In genomic region chr7:11212816-11213215, GRCh38 we compare ENCODE assay signal across 9 cellular contexts.
DNase-seq lines count a peak whose midpoint lies in the region; ATAC-seq and TF ChIP-seq lines count a peak whose summit lies in the region.
"Had no signal": no experiment of that assay in that cellular context is flagged by ENCODE, and none has a peak within 500 bp of the region (broad histone marks: within the 10 kb centered on the region; RNA-seq: fewer than 3 reads in every experiment).

No MANE protein-coding gene starts in this region.

- DNase-seq in SIG-M5 treated with dmso at 0.1 percent for 504 hours (lab: John Stamatoyannopoulos, UW; ENCODE audit: unreplicated experiment) (peak; percentile 7), SIG-M5 (lab: John Stamatoyannopoulos, UW) (no peak), NCI-H69 (lab: John Stamatoyannopoulos, UW) (peak; percentile 92), fibroblast of pulmonary artery (ENCODE audit: low read depth) (peak; percentile 47), superior temporal gyrus (ENCODE audit: extremely low spot score) (peak; percentile 36), WERI-Rb-1 (no peak)
- no peak for DNase-seq in activated T-cell treated with anti-CD3 and anti-CD28 coated beads, Interleukin-2, amount 50 U/mL, for 1 hour

- H3K4me3 ChIP-seq in fibroblast of pulmonary artery (replicated peaks; ENCODE audit: low read depth, low read length): no peak overlapping the region
- no peak overlapping the region for H3K4me3 ChIP-seq in WERI-Rb-1 (ENCODE audit: low read depth, low read length)
- H3K4me3 ChIP-seq: K562 had no signal

- H3K27ac ChIP-seq in WERI-Rb-1: no peak overlapping the region

- TF ChIP-seq CTCF in fibroblast of pulmonary artery (IDR thresholded peaks at IDR 0.05; ENCODE audit: low read length, missing control alignments) (no peak), WERI-Rb-1 (IDR thresholded peaks at IDR 0.05; ENCODE audit: low read depth, low read length) (no peak)

- no peaks in the 10 kb centered on the region for H3K36me3 ChIP-seq in WERI-Rb-1

- ATAC-seq in GM21717 (IDR thresholded peaks at IDR 0.05; ENCODE audit: unreplicated experiment): no peak

- no peaks in the 10 kb centered on the region for H3K9me3 ChIP-seq in WERI-Rb-1 (ENCODE audit: severe bottlenecking)

- no peaks in the 10 kb centered on the region for H3K27me3 ChIP-seq in WERI-Rb-1 (ENCODE audit: insufficient read depth, low read depth, severe bottlenecking)

Comparison
In these comparisons a context has a peak if more than half of its experiments do, and no peak if none do; other contexts are left out.
1. DNase-seq: peak in SIG-M5 treated with dmso at 0.1 percent for 504 hours (single experiment), NCI-H69 (single experiment), fibroblast of pulmonary artery (single experiment) and superior temporal gyrus (single experiment); none in SIG-M5 (single experiment), activated T-cell treated with anti-CD3 and anti-CD28 coated beads, Interleukin-2, amount 50 U/mL, for 1 hour (single experiment) and WERI-Rb-1 (single experiment).